Comparison of ENCODE assay signal across 16 cellular contexts in genomic region chr7:11650030-11650429, GRCh38.
DNase-seq lines count a peak whose midpoint lies in the region; ATAC-seq and TF ChIP-seq lines count a peak whose summit lies in the region.
"Had no signal": no experiment of that assay in that cellular context is flagged by ENCODE, and none has a peak within 500 bp of the region (broad histone marks: within the 10 kb centered on the region; RNA-seq: fewer than 3 reads in every experiment).

No MANE protein-coding gene starts in this region.

- H3K4me3 ChIP-seq in cardiac fibroblast (replicated peaks in 1 of 2; ENCODE audit: low read depth in 2 of 2, low read length in 2 of 2), result no peak overlapping the region

- peak; percentile 15 for DNase-seq in COLO829 (ENCODE audit: low spot score)
- DNase-seq in NCI-H446 treated with DMSO at 0.1 percent for 48 hours (lab: John Stamatoyannopoulos, UW), result peak; percentile 74
- DNase-seq in cardiac fibroblast (ENCODE audit: low read depth in 2 of 2), result peak; percentile 26 to 57
- peak; percentile 20 for DNase-seq in fibroblast of the conjunctiva (ENCODE audit: low read depth)
- no peak for DNase-seq in middle frontal gyrus (ENCODE audit: extremely low spot score, low spot score)
- no peak for DNase-seq in iPS-NIHi11 (ENCODE audit: low spot score)
- DNase-seq: Calu3; CD4-positive, CD25-positive, alpha-beta regulatory T cell; Kasumi-1; MV-4-11; NCI-H1436 treated with DMSO at 0.1 percent for 48 hours; NCI-H2081 treated with DMSO at 0.1 percent for 48 hours; NCI-H526; SK-N-SH had no signal

- no peak for ATAC-seq in GM19463 (IDR thresholded peaks at IDR 0.05; ENCODE audit: unreplicated experiment)
- ATAC-seq in HG03520 (IDR thresholded peaks at IDR 0.05; ENCODE audit: unreplicated experiment), result no peak

- TF ChIP-seq CTCF in cardiac fibroblast (IDR thresholded peaks at IDR 0.05; ENCODE audit: low read depth, low read length), result no peak

Comparison
In these comparisons a context has a peak if more than half of its experiments do, and no peak if none do; other contexts are left out.
1. DNase-seq: peak in COLO829 (single experiment), NCI-H446 treated with DMSO at 0.1 percent for 48 hours (single experiment), cardiac fibroblast (2 of 2) and fibroblast of the conjunctiva (single experiment); none in middle frontal gyrus (single experiment) and iPS-NIHi11 (single experiment).